Comparison of ENCODE assay signal across 8 cellular contexts in the genomic region with DNA sequence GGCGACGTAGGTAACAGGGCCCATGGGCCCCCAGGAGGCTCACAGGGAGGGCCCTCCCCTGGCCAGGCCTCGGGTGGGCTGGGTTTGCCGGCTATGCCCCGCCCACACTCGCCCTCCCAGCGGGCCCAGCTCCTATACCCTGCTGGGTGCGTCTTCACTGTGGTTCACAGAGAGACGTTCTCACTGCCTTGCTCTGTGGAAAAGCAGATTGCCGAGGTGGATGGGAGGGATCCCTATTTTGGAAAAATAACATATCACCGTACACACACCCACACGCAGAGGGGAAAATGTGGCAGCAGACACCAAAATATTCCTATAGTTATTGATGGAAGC.
A peak's percentile ranks its signal among the peaks of the same experiment; 100 is the strongest.
DNase-seq lines count a peak whose midpoint lies in the region; FAIRE-seq and TF ChIP-seq lines count a peak whose summit lies in the region.

No MANE protein-coding gene starts in this region.

- FAIRE-seq in GM19239 (lab: Jason Lieb, UNC): peak; percentile 44
- FAIRE-seq in HTR-8/SVneo (lab: Jason Lieb, UNC): no peak

- TF ChIP-seq CTCF in 22Rv1 (IDR thresholded peaks at IDR 0.05): no peak

- H3K27me3 ChIP-seq in iPS-20b (ENCODE audit: insufficient read depth, low read length): peaks cover 21% of the 10 kb centered on the region

- H3K36me3 ChIP-seq in iPS-20b (ENCODE audit: insufficient read depth, low read depth, low read length): no peaks in the 10 kb centered on the region

- H3K27ac ChIP-seq in 22Rv1: 0 out of 2 replicates have a peak overlapping the region, but pooled peaks have one; percentile 27
- H3K27ac ChIP-seq in angular gyrus (ENCODE audit: low read depth, low read length): peak overlapping the region; percentile 62
- no peak overlapping the region for H3K27ac ChIP-seq in iPS-20b (ENCODE audit: low read length)

- H3K9ac ChIP-seq in iPS-20b (ENCODE audit: low read depth, low read length): no peak overlapping the region

- peak; percentile 65 for DNase-seq in GM19239 (ENCODE audit: insufficient read length, low spot score)
- DNase-seq in HuH-7 (ENCODE audit: low spot score): peak; percentile 98
- DNase-seq in T-helper 22 cell (ENCODE audit: low read depth): peak; percentile 55
- peak in 2 of 3 donors; percentile 17 to 51 for DNase-seq in stimulated activated CD4-positive, alpha-beta T cell treated with anti-CD3 and anti-CD28 coated beads, TNF-alpha, amount 100 ng/mL, for 1 hour (ENCODE audit: low read depth in 3 of 3, low spot score in 1 of 3)
- DNase-seq in HTR-8/SVneo (ENCODE audit: insufficient read length, low spot score): no peak

- no peaks in the 10 kb centered on the region for H3K9me3 ChIP-seq in iPS-20b (ENCODE audit: insufficient read depth, low read depth, low read length)

- no peaks in the 10 kb centered on the region; the same call in 1 of the 2 replicates for H3K4me1 ChIP-seq in iPS-20b (ENCODE audit: insufficient read depth, low read length)

- peak overlapping the region; percentile 73 for H3K4me3 ChIP-seq in iPS-20b (ENCODE audit: low read length)
